Comparison of ENCODE assay signal across 8 cellular contexts in genomic region chr4:87853108-87853507, GRCh38. TPM values are rescaled to one million over a fixed set of nuclear protein-coding genes. Genes with fewer than 3 reads are reported as not detected.
DNase-seq lines count a peak whose midpoint lies in the region; TF ChIP-seq lines count a peak whose summit lies in the region.

No MANE protein-coding gene starts in this region.

- H3K27me3 ChIP-seq in ascending aorta = no peaks in the 10 kb centered on the region

- H3K27ac Mint-ChIP-seq in endothelial cell (ENCODE audit: unreplicated experiment) = no peak overlapping the region
- H3K27ac Mint-ChIP-seq in activated CD4-positive, alpha-beta memory T cell treated with anti-CD3 and anti-CD28 coated beads, Interleukin-2, amount 10 ng/mL, durations not matched to agents 7 days and 5 days = no peak overlapping the region

- H3K27ac ChIP-seq in ascending aorta = no peak overlapping the region

- peak; percentile 45 to 67 (median 46) for TF ChIP-seq CTCF in ascending aorta (IDR thresholded peaks at IDR 0.05)
- TF ChIP-seq CTCF in endothelial cell (IDR thresholded peaks at IDR 0.05; ENCODE audit: unreplicated experiment) = no peak

- H3K4me1 ChIP-seq in ascending aorta = peaks cover 0 to 2% of the 10 kb centered on the region in 2 donors

- CTCF ChIA-PET in activated CD4-positive, alpha-beta memory T cell treated with anti-CD3 and anti-CD28 coated beads, Interleukin-2, amount 10 ng/mL, durations not matched to agents 7 days and 5 days (lab: Charles Lee) = interaction anchor here (0.6 to 2.7 kb wide), 20 partner anchors 9 to 662 kb away, joined by 3 to 23 read pairs (median 3); partner anchors contain the start of gene SPP1

- DNase-seq in NOMO-1 treated with DMSO at 0.1 percent for 48 hours (lab: John Stamatoyannopoulos, UW; ENCODE audit: unreplicated experiment) = peak; percentile 63
- DNase-seq in NOMO-1 treated with dmso at 0.1 percent for 144 hours (lab: John Stamatoyannopoulos, UW; ENCODE audit: unreplicated experiment) = no peak
- peak; percentile 26 for DNase-seq in NCI-H1092 treated with DMSO at 0.1 percent for 48 hours (lab: John Stamatoyannopoulos, UW)
- no peak for DNase-seq in ascending aorta (ENCODE audit: low spot score in 2 of 2)
- peak; percentile 57 for DNase-seq in kidney glomerular epithelial cell (lab: John Stamatoyannopoulos, UW)
- DNase-seq in endothelial cell (ENCODE audit: low spot score) = no peak
- no peak for DNase-seq in activated CD4-positive, alpha-beta memory T cell treated with anti-CD3 and anti-CD28 coated beads, Interleukin-2, amount 10 ng/mL, durations not matched to agents 7 days and 5 days
- no peak for DNase-seq in 8988T

- no peaks in the 10 kb centered on the region for H3K9me3 ChIP-seq in ascending aorta

- H3K27me3 Mint-ChIP-seq in endothelial cell (ENCODE audit: unreplicated experiment) = peaks cover 3% of the 10 kb centered on the region
- peaks cover 22% of the 10 kb centered on the region for H3K27me3 Mint-ChIP-seq in activated CD4-positive, alpha-beta memory T cell treated with anti-CD3 and anti-CD28 coated beads, Interleukin-2, amount 10 ng/mL, durations not matched to agents 7 days and 5 days

- H3K36me3 Mint-ChIP-seq in endothelial cell (ENCODE audit: low read depth, unreplicated experiment) = no peaks in the 10 kb centered on the region
- no peaks in the 10 kb centered on the region for H3K36me3 Mint-ChIP-seq in activated CD4-positive, alpha-beta memory T cell treated with anti-CD3 and anti-CD28 coated beads, Interleukin-2, amount 10 ng/mL, durations not matched to agents 7 days and 5 days (ENCODE audit: low read depth)

- H3K4me1 Mint-ChIP-seq in endothelial cell (ENCODE audit: unreplicated experiment) = peaks cover 14% of the 10 kb centered on the region
- H3K4me1 Mint-ChIP-seq in activated CD4-positive, alpha-beta memory T cell treated with anti-CD3 and anti-CD28 coated beads, Interleukin-2, amount 10 ng/mL, durations not matched to agents 7 days and 5 days = peaks cover 12% of the 10 kb centered on the region

- no peak overlapping the region for H3K4me3 ChIP-seq in ascending aorta

- no peaks in the 10 kb centered on the region for H3K9me3 Mint-ChIP-seq in endothelial cell (ENCODE audit: unreplicated experiment)
- no peaks in the 10 kb centered on the region for H3K9me3 Mint-ChIP-seq in activated CD4-positive, alpha-beta memory T cell treated with anti-CD3 and anti-CD28 coated beads, Interleukin-2, amount 10 ng/mL, durations not matched to agents 7 days and 5 days

- POLR2A ChIA-PET in activated CD4-positive, alpha-beta memory T cell treated with anti-CD3 and anti-CD28 coated beads, Interleukin-2, amount 10 ng/mL, durations not matched to agents 7 days and 5 days (lab: Charles Lee) = no interaction called here

- intact Hi-C loops in ascending aorta (cut with DNase I) = loop anchor here (1.0 kb wide), 2 partner anchors 120 to 359 kb away; no protein-coding TSS in a partner anchor

- H3K4me3 Mint-ChIP-seq in endothelial cell (ENCODE audit: unreplicated experiment) = no peak overlapping the region
- no peak overlapping the region for H3K4me3 Mint-ChIP-seq in activated CD4-positive, alpha-beta memory T cell treated with anti-CD3 and anti-CD28 coated beads, Interleukin-2, amount 10 ng/mL, durations not matched to agents 7 days and 5 days

- no peaks in the 10 kb centered on the region for H3K36me3 ChIP-seq in ascending aorta

RNA-seq across cellular contexts. Expression of gene MEPE, which starts 20.3 kb away (rescaled TPM):
- total RNA-seq in ascending aorta (not detected), endothelial cell (ENCODE audit: unreplicated experiment) (not detected)
- total RNA-seq in activated CD4-positive, alpha-beta memory T cell treated with anti-CD3 and anti-CD28 coated beads, Interleukin-2, amount 10 ng/mL, durations not matched to agents 7 days and 5 days = not detected

RNA-seq across cellular contexts. Expression of gene IBSP, which starts 53.8 kb away (rescaled TPM):
- total RNA-seq in ascending aorta (not detected), endothelial cell (ENCODE audit: unreplicated experiment) (not detected)
- not detected for total RNA-seq in activated CD4-positive, alpha-beta memory T cell treated with anti-CD3 and anti-CD28 coated beads, Interleukin-2, amount 10 ng/mL, durations not matched to agents 7 days and 5 days

Comparison
In these comparisons a context has a peak if more than half of its experiments do, and no peak if none do; other contexts are left out.
1. DNase-seq: peak in NOMO-1 treated with DMSO at 0.1 percent for 48 hours (single experiment), NCI-H1092 treated with DMSO at 0.1 percent for 48 hours (single experiment) and kidney glomerular epithelial cell (single experiment); none in NOMO-1 treated with dmso at 0.1 percent for 144 hours (single experiment), ascending aorta (0 of 2), endothelial cell (single experiment), activated CD4-positive, alpha-beta memory T cell treated with anti-CD3 and anti-CD28 coated beads, Interleukin-2, amount 10 ng/mL, durations not matched to agents 7 days and 5 days (single experiment) and 8988T (single experiment).